8 cellular contexts compared by ENCODE assay signal in genomic region chr7:149261321-149261828, GRCh38. TPM values are rescaled to one million over a fixed set of nuclear protein-coding genes. Genes with fewer than 3 reads are reported as not detected.
A peak's percentile ranks its signal among the peaks of the same experiment; 100 is the strongest.
DNase-seq lines count a peak whose midpoint lies in the region; ATAC-seq and TF ChIP-seq lines count a peak whose summit lies in the region.

No MANE protein-coding gene starts in this region.

- no peaks in the 10 kb centered on the region for H3K9me3 Mint-ChIP-seq in natural killer cell

- peaks cover 21 to 33% of the 10 kb centered on the region in 2 donors for H3K4me1 Mint-ChIP-seq in natural killer cell

- no peaks in the 10 kb centered on the region for H3K36me3 Mint-ChIP-seq in natural killer cell

- H3K4me3 ChIP-seq in HEK293 (ENCODE audit: low read depth, low read length): peak overlapping the region; percentile 56
- peak overlapping the region; percentile 47 for H3K4me3 ChIP-seq in epithelial cell of esophagus (ENCODE audit: low read length)

- peak overlapping the region; percentile 73; the same call in 1 of the 2 replicates for H3K27ac ChIP-seq in HEK293 (ENCODE audit: extremely low read depth, low read depth, low read length)

- peaks cover 0 to 23% of the 10 kb centered on the region in 2 experiments; a peak in 2 of 3 replicates for H3K36me3 ChIP-seq in HEK293 (ENCODE audit: control insufficient read depth in 2 of 2, insufficient read depth in 1 of 2, low read length in 2 of 2)

- no peaks in the 10 kb centered on the region for H3K9me3 ChIP-seq in HEK293 (ENCODE audit: control insufficient read depth, insufficient read depth, low read depth, low read length)

- POLR2A ChIA-PET in HEK293 (lab: Yijun Ruan, JAX): interaction anchor here (0.5 to 1.4 kb wide), 8 partner anchors 21 to 235 kb away, joined by 3 to 11 read pairs (median 3); partner anchors contain the start of gene ZNF282

- TF ChIP-seq CTCF in HEK293 (tag by site-specific recombination; IDR thresholded peaks at IDR 0.05) (no peak), epithelial cell of esophagus (IDR thresholded peaks at IDR 0.05; ENCODE audit: insufficient read depth, low read depth, low read length, missing control alignments) (no peak), natural killer cell (IDR thresholded peaks at IDR 0.05) (no peak), omental fat pad (IDR thresholded peaks at IDR 0.05) (no peak)

- DNase-seq in GM03348 (ENCODE audit: low spot score) (peak; percentile 41), epithelial cell of esophagus (ENCODE audit: low read depth) (peak; percentile 83), natural killer cell (no peak), NOMO-1 (lab: John Stamatoyannopoulos, UW; ENCODE audit: unreplicated experiment in 2 of 2) (no peak), omental fat pad (ENCODE audit: low spot score) (no peak), amniotic stem cell (lab: John Stamatoyannopoulos, UW) (no peak)

- intact Hi-C loops in natural killer cell (cut with micrococcal nuclease): no loop called here

- CTCF ChIA-PET in HEK293 (lab: Yijun Ruan, JAX): interaction anchor here (0.5 to 1.8 kb wide), 15 partner anchors 9 to 237 kb away, joined by 3 to 7 read pairs (median 4); no protein-coding TSS in a partner anchor

- H3K4me3 Mint-ChIP-seq in natural killer cell: peak overlapping the region; percentile 91

- ATAC-seq in SK-N-SH treated with all-trans-retinoic acid at 6 μM for 48 hours (peak; percentile 27), natural killer cell (peak in 1 of 3 donors; percentile 0), omental fat pad (ENCODE audit: low FRiP score) (no peak)

- no peaks in the 10 kb centered on the region for H3K27me3 Mint-ChIP-seq in natural killer cell (ENCODE audit: low read depth in 2 of 2)

- H3K27ac Mint-ChIP-seq in natural killer cell: peak overlapping the region; percentile 86 to 88

- no peaks in the 10 kb centered on the region for H3K4me1 ChIP-seq in HEK293 (ENCODE audit: control insufficient read depth, insufficient read depth, low read length)

TF ChIP-seq in HEK293, 187 proteins besides CTCF, POLR2A, EP300 and RAD21 (continues in another document):
- peak; percentile 96 for TF ChIP-seq ZNF335 (tag by site-specific recombination; conservative IDR thresholded peaks at IDR 0.05)
- TF ChIP-seq ZNF747 (tag by site-specific recombination; IDR thresholded peaks at IDR 0.05): no peak
- TF ChIP-seq ZNF10 (tag by site-specific recombination; IDR thresholded peaks at IDR 0.05): no peak
- TF ChIP-seq ZNF791 (tag by site-specific recombination; IDR thresholded peaks at IDR 0.05): no peak
- 0 out of 2 replicates have a peak, but pooled peaks have one; percentile 15 for TF ChIP-seq ZNF629 (tag by site-specific recombination; IDR thresholded peaks at IDR 0.05)
- no peak for TF ChIP-seq ZNF707 (tag by site-specific recombination; IDR thresholded peaks at IDR 0.05)
- no peak for TF ChIP-seq ZBTB1 (tag by site-specific recombination; IDR thresholded peaks at IDR 0.05)
- no peak for TF ChIP-seq ZNF114 (tag by site-specific recombination; IDR thresholded peaks at IDR 0.05)
- TF ChIP-seq ZNF777 (tag by site-specific recombination; IDR thresholded peaks at IDR 0.05; ENCODE audit: borderline replicate concordance): no peak
- no peak for TF ChIP-seq ZSCAN18 (tag by site-specific recombination; IDR thresholded peaks at IDR 0.05)
- no peak for TF ChIP-seq KLF16 (tag by site-specific recombination; IDR thresholded peaks at IDR 0.05)
- no peak for TF ChIP-seq ZNF449 (tag by site-specific recombination; IDR thresholded peaks at IDR 0.05)
- no peak for TF ChIP-seq ZNF423 (tag by site-specific recombination; IDR thresholded peaks at IDR 0.05)
- TF ChIP-seq ZNF548 (tag by site-specific recombination; IDR thresholded peaks at IDR 0.05): no peak
- no peak for TF ChIP-seq ZNF324 (tag by site-specific recombination; IDR thresholded peaks at IDR 0.05)

TF ChIP-seq in SK-N-SH treated with all-trans-retinoic acid at 6 μM for 48 hours, 23 proteins besides CTCF, POLR2A, EP300 and RAD21:
- TF ChIP-seq GLIS3 (CRISPR knock-in tag; IDR thresholded peaks at IDR 0.05): 0 out of 2 replicates have a peak, but pooled peaks have one; percentile 28
- TF ChIP-seq ZFP30 (CRISPR knock-in tag; IDR thresholded peaks at IDR 0.05): no peak

RNA-seq across cellular contexts. Expression of gene ZNF783, which starts 0.6 kb away (rescaled TPM):
- total RNA-seq in natural killer cell: 10 to 100 TPM; 24.0 to 29.8 (median 28.3) TPM
- total RNA-seq in omental fat pad: 10 to 100 TPM in 3 of 4 donors, 1 to 10 TPM in 1; 9.7 to 24.6 (median 15.9) TPM

RNA-seq across cellular contexts. Expression of gene ZNF212, which starts 21.9 kb away (rescaled TPM):
- total RNA-seq in natural killer cell (10 to 100 TPM; 11.2 to 23.7 (median 17.0) TPM), omental fat pad (1 to 10 TPM; 2.4 to 8.5 (median 5.0) TPM)

Comparison
In these comparisons a context has a peak if more than half of its experiments do, and no peak if none do; other contexts are left out.
1. DNase-seq: peak in GM03348 (single experiment) and epithelial cell of esophagus (single experiment); none in natural killer cell (single experiment), NOMO-1 (0 of 2), omental fat pad (single experiment) and amniotic stem cell (single experiment).